24 cellular contexts compared by ENCODE assay signal in genomic region chr16:10088380-10088793, GRCh38.
A peak's percentile ranks its signal among the peaks of the same experiment; 100 is the strongest.
DNase-seq lines count a peak whose midpoint lies in the region; ATAC-seq and TF ChIP-seq lines count a peak whose summit lies in the region.
"Had no signal": no experiment of that assay in that cellular context is flagged by ENCODE, and none has a peak within 500 bp of the region (broad histone marks: within the 10 kb centered on the region; RNA-seq: fewer than 3 reads in every experiment).

No MANE protein-coding gene starts in this region.

- H3K23ac ChIP-seq in mesenchymal stem cell (ENCODE audit: low read length in 2 of 2): no peak overlapping the region

- DNase-seq in Ammon's horn (ENCODE audit: low spot score) (peak; percentile 20), astrocyte of the cerebellum (ENCODE audit: low read depth) (peak; percentile 46), foreskin melanocyte (peak; percentile 13), mesenchymal stem cell (no peak), SHP77 treated with DMSO at 0.1 percent for 48 hours (lab: John Stamatoyannopoulos, UW) (no peak), hepatic stellate cell (ENCODE audit: low spot score) (no peak)
- DNase-seq: activated B cell treated with CpG ODN at 0.5 μM for 24 hours; activated CD4-positive, alpha-beta memory T cell treated with anti-CD3 and anti-CD28 coated beads for 36 hours; activated T-cell treated with anti-CD3 and anti-CD28 coated beads, Interleukin-2, amount 50 U/mL, for 4 hours; erythroblast; GOT3; NCI-H1105 treated with DMSO at 0.1 percent for 48 hours; NCI-H526; stimulated activated CD4-positive, alpha-beta T cell treated with anti-CD3 and anti-CD28 coated beads, Interleukin-2, amount 100 ng/mL, for 48 hours; stimulated activated naive CD8-positive, alpha-beta T cell treated with anti-CD3 and anti-CD28 coated beads, Interleukin-15, amount 100 ng/mL, for 72 hours had no signal

- H2BK5ac ChIP-seq in mesenchymal stem cell (ENCODE audit: low read depth, low read length, poor library complexity, severe bottlenecking): no peak overlapping the region

- no peak overlapping the region for H2AFZ ChIP-seq in mesenchymal stem cell (ENCODE audit: low read depth, low read length)

- no peak for TF ChIP-seq CTCF in astrocyte of the cerebellum (IDR thresholded peaks at IDR 0.05; ENCODE audit: low read depth, low read length, missing control alignments)

- no peak overlapping the region for H3K4ac ChIP-seq in mesenchymal stem cell (ENCODE audit: low read depth in 1 of 2, low read length in 2 of 2)

- H3K14ac ChIP-seq in mesenchymal stem cell (ENCODE audit: low read length in 2 of 2): no peak overlapping the region

- no peaks in the 10 kb centered on the region for H3K4me1 ChIP-seq in mesenchymal stem cell (ENCODE audit: control insufficient read depth, insufficient read depth, low read depth, low read length)
- H3K4me1 ChIP-seq: breast epithelium, prostate gland, SJSA1, vagina had no signal

- no peaks in the 10 kb centered on the region for H3K79me1 ChIP-seq in mesenchymal stem cell (replicated peaks; ENCODE audit: low read length, poor library complexity, severe bottlenecking)

- H3K4me2 ChIP-seq in mesenchymal stem cell (ENCODE audit: low read length, poor library complexity, severe bottlenecking): no peak overlapping the region

- no peaks in the 10 kb centered on the region for H3K27me3 ChIP-seq in mesenchymal stem cell (ENCODE audit: control insufficient read depth in 1 of 2, insufficient read depth in 1 of 2, low read length in 2 of 2)
- H3K27me3 ChIP-seq: BLaER1 treated with 17β-estradiol and CSF1 and Interleukin-3, amounts not matched to agents 10 nM and 100 nM; breast epithelium; dorsolateral prefrontal cortex; SJSA1; vagina had no signal

- H2AK5ac ChIP-seq in mesenchymal stem cell (ENCODE audit: low read length, severe bottlenecking): no peak overlapping the region

- H3K4me3 ChIP-seq in astrocyte of the cerebellum (ENCODE audit: low read depth, low read length) (no peak overlapping the region), mesenchymal stem cell (ENCODE audit: insufficient read depth in 1 of 2, low read depth in 1 of 2, low read length in 2 of 2) (peak overlapping the region in 1 of 2 experiments; percentile 44)
- H3K4me3 ChIP-seq: BLaER1 treated with 17β-estradiol and CSF1 and Interleukin-3, amounts not matched to agents 10 nM and 100 nM; breast epithelium; dorsolateral prefrontal cortex; prostate gland; SJSA1; skin epidermis; vagina had no signal

- in situ Hi-C loops in astrocyte of the cerebellum (cut with HindIII; ENCODE audit: low sequenced_read_pairs): no loop called here

- no peaks in the 10 kb centered on the region for H3K36me3 ChIP-seq in mesenchymal stem cell (ENCODE audit: control insufficient read depth in 1 of 2, insufficient read depth in 2 of 2, low read depth in 1 of 2, low read length in 2 of 2)
- H3K36me3 ChIP-seq: BLaER1 treated with 17β-estradiol and CSF1 and Interleukin-3, amounts not matched to agents 10 nM and 100 nM; breast epithelium; prostate gland; SJSA1; vagina had no signal

- H3K18ac ChIP-seq in mesenchymal stem cell (ENCODE audit: low read depth in 1 of 2, low read length in 2 of 2): no peak overlapping the region

- no peak overlapping the region for H4K8ac ChIP-seq in mesenchymal stem cell (ENCODE audit: low read length)

- no peak for ATAC-seq in GM18870 (IDR thresholded peaks at IDR 0.05; ENCODE audit: unreplicated experiment)
- no peak for ATAC-seq in HG02852 (IDR thresholded peaks at IDR 0.05; ENCODE audit: unreplicated experiment)
- ATAC-seq: activated T-cell treated with anti-CD3 and anti-CD28 coated beads, Interleukin-2, amount 50 U/mL, for 4 hours; stimulated activated naive CD8-positive, alpha-beta T cell treated with anti-CD3 and anti-CD28 coated beads, Interleukin-15, amount 100 ng/mL, for 72 hours had no signal

- no peak overlapping the region for H2BK120ac ChIP-seq in mesenchymal stem cell (ENCODE audit: low read depth, low read length)

- no peak overlapping the region for H2BK12ac ChIP-seq in mesenchymal stem cell (ENCODE audit: low read length in 2 of 2)

- H3K9me3 ChIP-seq in mesenchymal stem cell (ENCODE audit: control insufficient read depth, low read length): peaks cover 5% of the 10 kb centered on the region
- H3K9me3 ChIP-seq: breast epithelium, prostate gland, SJSA1, vagina had no signal

- peak overlapping the region; percentile 51 for H3K9ac ChIP-seq in mesenchymal stem cell (ENCODE audit: low read length)
- H3K9ac ChIP-seq: BLaER1 treated with 17β-estradiol and CSF1 and Interleukin-3, amounts not matched to agents 10 nM and 100 nM had no signal

- no peak overlapping the region for H2BK15ac ChIP-seq in mesenchymal stem cell (ENCODE audit: low read depth, poor library complexity, severe bottlenecking)

- H3K27ac ChIP-seq in mesenchymal stem cell (ENCODE audit: low read length, poor library complexity, severe bottlenecking): no peak overlapping the region
- H3K27ac ChIP-seq: BLaER1 treated with 17β-estradiol and CSF1 and Interleukin-3, amounts not matched to agents 10 nM and 100 nM; prostate gland; SJSA1; skin epidermis; vagina had no signal

- 36% methylated on average over 3 of the region's 7 CpGs for WGBS in mesenchymal stem cell

- peak overlapping the region; percentile 56 for H4K91ac ChIP-seq in mesenchymal stem cell (ENCODE audit: low read length)

Comparison
In these comparisons a context has a peak if more than half of its experiments do, and no peak if none do; other contexts are left out.
1. DNase-seq: peak in Ammon's horn (single experiment), astrocyte of the cerebellum (single experiment) and foreskin melanocyte (single experiment); none in mesenchymal stem cell (single experiment), SHP77 treated with DMSO at 0.1 percent for 48 hours (single experiment) and hepatic stellate cell (single experiment).